In genomic region chr21:38219049-38219628, GRCh38 we compare ENCODE assay signal across 8 cellular contexts. TPM values are rescaled to one million over a fixed set of nuclear protein-coding genes. Genes with fewer than 3 reads are reported as not detected.
DNase-seq lines count a peak whose midpoint lies in the region; ATAC-seq, FAIRE-seq and TF ChIP-seq lines count a peak whose summit lies in the region.

No MANE protein-coding gene starts in this region.

- H3K27ac ChIP-seq in C4-2B (no peak overlapping the region; the same call in 1 of the 2 replicates), VCaP (peak overlapping the region; percentile 34), keratinocyte (ENCODE audit: control insufficient read depth, insufficient read depth, low read length) (no peak overlapping the region)

- TF ChIP-seq CTCF in C4-2B (conservative IDR thresholded peaks at IDR 0.05): peak; percentile 91
- TF ChIP-seq CTCF in VCaP (conservative IDR thresholded peaks at IDR 0.05): peak; percentile 99
- peak; percentile 96 for TF ChIP-seq CTCF in cardiac fibroblast (IDR thresholded peaks at IDR 0.05; ENCODE audit: low read depth, low read length)
- TF ChIP-seq CTCF in keratinocyte (optimal IDR thresholded peaks at IDR 0.05 in 1 of 3, IDR thresholded peaks at IDR 0.05 in 1 of 3, conservative IDR thresholded peaks at IDR 0.05 in 1 of 3; ENCODE audit: extremely low read depth in 1 of 3, insufficient read depth in 2 of 3, low read length in 3 of 3): peak; percentile 79 to 96 (median 89)

- peak overlapping the region; percentile 53 for H2AFZ ChIP-seq in keratinocyte (ENCODE audit: control insufficient read depth, low read length)

- H3K4me2 ChIP-seq in keratinocyte (ENCODE audit: control insufficient read depth, extremely low read depth, insufficient read depth, low read depth, low read length): no peak overlapping the region

- no peaks in the 10 kb centered on the region for H4K20me1 ChIP-seq in keratinocyte (ENCODE audit: control insufficient read depth, extremely low read depth, insufficient read depth, low read length)

- H3K9me1 ChIP-seq in keratinocyte (ENCODE audit: control insufficient read depth, extremely low read depth, insufficient read depth, low read length): no peaks in the 10 kb centered on the region

- H3K4me1 ChIP-seq in keratinocyte (ENCODE audit: control insufficient read depth, extremely low read depth, insufficient read depth, low read length): peaks cover 5% of the 10 kb centered on the region

- DNase-seq in H54 (ENCODE audit: insufficient read length, low spot score) (peak; percentile 38), NCI-H2171 (lab: John Stamatoyannopoulos, UW) (peak; percentile 27), cardiac fibroblast (ENCODE audit: low read depth in 2 of 2) (peak; percentile 87 to 90), keratinocyte (ENCODE audit: low read depth, low spot score) (peak; percentile 33)
- DNase-seq in stimulated activated CD4-positive, alpha-beta T cell treated with anti-CD3 and anti-CD28 coated beads, Interleukin-1b, Interleukin-23, amount 100 ng/mL, for 48 hours: peak; percentile 47

- FAIRE-seq in H54 (lab: Jason Lieb, UNC) (peak; percentile 41), keratinocyte (lab: Jason Lieb, UNC) (peak; percentile 79)

- no peaks in the 10 kb centered on the region for H3K79me2 ChIP-seq in keratinocyte (ENCODE audit: control insufficient read depth, insufficient read depth, low read length)

- no peaks in the 10 kb centered on the region for H3K27me3 ChIP-seq in keratinocyte (ENCODE audit: control insufficient read depth, extremely low read depth, insufficient read depth, low read length)

- H3K9ac ChIP-seq in keratinocyte (ENCODE audit: control insufficient read depth, extremely low read depth, insufficient read depth, low read length): no peak overlapping the region

- H3K4me3 ChIP-seq in cardiac fibroblast (replicated peaks in 1 of 2; ENCODE audit: low read depth in 2 of 2, low read length in 2 of 2): no peak overlapping the region
- H3K4me3 ChIP-seq in keratinocyte (ENCODE audit: control insufficient read depth in 2 of 3, extremely low read depth in 1 of 3, insufficient read depth in 2 of 3, low read depth in 1 of 3, low read length in 3 of 3): no peak overlapping the region

- H3K9me3 ChIP-seq in keratinocyte (ENCODE audit: control insufficient read depth, low read depth, low read length): peaks cover 4% of the 10 kb centered on the region

- no peak for TF ChIP-seq POLR2A in H54 (IDR thresholded peaks at IDR 0.05; ENCODE audit: low read depth, low read length)

- dilution Hi-C loops in keratinocyte (cut with MboI; ENCODE audit: extremely low pct_ligation_motif_present, low sequenced_read_pairs): no loop called here

- no peak for ATAC-seq in GM21515 (IDR thresholded peaks at IDR 0.05; ENCODE audit: unreplicated experiment)

- H3K36me3 ChIP-seq in keratinocyte (ENCODE audit: control insufficient read depth in 2 of 2, extremely low read depth in 1 of 2, insufficient read depth in 2 of 2, low read length in 2 of 2): no peaks in the 10 kb centered on the region

RNA-seq across cellular contexts. Expression of gene KCNJ15, which starts 37.7 kb away (rescaled TPM):
- 65.9 to 76.3 TPM (median 71.6 TPM) in 3 replicates for polyA plus RNA-seq in keratinocyte
- polyA plus RNA-seq in keratinocyte (2011; ENCODE audit: low read depth): 3.3 TPM
- 21.8 and 28.1 TPM in 2 replicates for polyA plus RNA-seq in keratinocyte (2011; cell fraction: cytosol; rRNA removed)
- 79.7 and 91.4 TPM in 2 replicates for polyA plus RNA-seq in keratinocyte (2011; cell fraction: nucleus; rRNA removed)
- 6.1 and 44.5 TPM in 2 replicates for polyA plus RNA-seq in keratinocyte (2012; ENCODE audit: low replicate concordance)
- 108 to 194 TPM (median 132 TPM) in 3 replicates for polyA minus RNA-seq in keratinocyte
- polyA minus RNA-seq in keratinocyte (2011; cell fraction: cytosol; rRNA and poly(A)+ RNA removed): 34.3 TPM
- polyA minus RNA-seq in keratinocyte (2011; cell fraction: nucleus; rRNA and poly(A)+ RNA removed): 57.8 and 150 TPM in 2 replicates

Comparison
In these comparisons a context has a peak if more than half of its experiments do, and no peak if none do; other contexts are left out.
1. DNase-seq: peak in every context shown above with its lines; median percentile 88 in cardiac fibroblast; 47 in stimulated activated CD4-positive, alpha-beta T cell treated with anti-CD3 and anti-CD28 coated beads, Interleukin-1b, Interleukin-23, amount 100 ng/mL, for 48 hours; 38 in H54; 33 in keratinocyte; 27 in NCI-H2171.